Comparison of ENCODE assay signal across 1 cellular context in genomic region chr3:130741946-130742610, GRCh38.
TF ChIP-seq lines count a peak whose summit lies in the region.

No MANE protein-coding gene starts in this region.

TF ChIP-seq in IMR-90, 13 proteins besides CTCF, POLR2A, EP300 and RAD21:
- TF ChIP-seq USF2 (IDR thresholded peaks at IDR 0.05; ENCODE audit: low read depth, low read length) (no peak), MAFK (IDR thresholded peaks at IDR 0.05; ENCODE audit: low read depth, low read length) (peak; percentile 79), CHD1 (IDR thresholded peaks at IDR 0.05; ENCODE audit: low read depth, low read length) (no peak), CEBPB (IDR thresholded peaks at IDR 0.05; ENCODE audit: low read depth, low read length) (peak; percentile 69)
